Comparison of ENCODE assay signal across 25 cellular contexts in genomic region chr6:137775720-137776119, GRCh38.
DNase-seq lines count a peak whose midpoint lies in the region; ATAC-seq and TF ChIP-seq lines count a peak whose summit lies in the region.
"Had no signal": no experiment of that assay in that cellular context is flagged by ENCODE, and none has a peak within 500 bp of the region (broad histone marks: within the 10 kb centered on the region; RNA-seq: fewer than 3 reads in every experiment).

No MANE protein-coding gene starts in this region.

- no peaks in the 10 kb centered on the region for H3K79me2 ChIP-seq in PC-3 (ENCODE audit: low read length)

- H3K27ac Mint-ChIP-seq in activated CD8-positive, alpha-beta T cell treated with anti-CD3 and anti-CD28 coated beads, Interleukin-2, amount 10 ng/mL, durations not matched to agents 7 days and 5 days: no peak overlapping the region
- H3K27ac Mint-ChIP-seq in naive thymus-derived CD4-positive, alpha-beta T cell: no peak overlapping the region
- H3K27ac Mint-ChIP-seq: activated CD4-positive, alpha-beta T cell treated with anti-CD3 and anti-CD28 coated beads, Interleukin-2, amount 10 ng/mL, durations not matched to agents 24 days and 14 days; activated naive CD8-positive, alpha-beta T cell; natural killer cell treated with Interleukin-12 subunit alpha and Interleukin-12 subunit beta and Interleukin-15 and Interleukin-18, amount 100 ng/mL, for 72 hours had no signal

- no peak overlapping the region for H3K9ac ChIP-seq in mesenchymal stem cell (ENCODE audit: low read length)
- no peak overlapping the region for H3K9ac ChIP-seq in PC-3 (ENCODE audit: low read length)

- no peaks in the 10 kb centered on the region for H3K9me3 ChIP-seq in SJSA1 (replicated peaks)
- H3K9me3 ChIP-seq in mesenchymal stem cell (ENCODE audit: control insufficient read depth, low read length): no peaks in the 10 kb centered on the region
- no peaks in the 10 kb centered on the region for H3K9me3 ChIP-seq in PC-3 (ENCODE audit: low read length)
- H3K9me3 ChIP-seq in naive thymus-derived CD4-positive, alpha-beta T cell (ENCODE audit: control insufficient read depth in 2 of 3, low read length in 3 of 3): no peaks in the 10 kb centered on the region
- H3K9me3 ChIP-seq: BE2C, colonic mucosa, pancreas had no signal

- no peak overlapping the region for H2BK5ac ChIP-seq in mesenchymal stem cell (ENCODE audit: low read depth, low read length, poor library complexity, severe bottlenecking)

- no peaks in the 10 kb centered on the region for H3K9me2 ChIP-seq in PC-3 (replicated peaks; ENCODE audit: low read length)

- ATAC-seq in activated CD8-positive, alpha-beta T cell treated with anti-CD3 and anti-CD28 coated beads, Interleukin-2, amount 10 ng/mL, durations not matched to agents 7 days and 5 days: no peak
- no peak for ATAC-seq in PC-3
- ATAC-seq in naive thymus-derived CD4-positive, alpha-beta T cell: no peak
- ATAC-seq: natural killer cell treated with Interleukin-12 subunit alpha and Interleukin-12 subunit beta and Interleukin-15 and Interleukin-18, amount 100 ng/mL, for 72 hours; Panc1; pancreas; sciatic nerve had no signal

- H3K79me1 ChIP-seq in mesenchymal stem cell (replicated peaks; ENCODE audit: low read length, poor library complexity, severe bottlenecking): no peaks in the 10 kb centered on the region

- H2AFZ ChIP-seq in mesenchymal stem cell (ENCODE audit: low read depth, low read length): no peak overlapping the region
- no peak overlapping the region for H2AFZ ChIP-seq in PC-3 (ENCODE audit: low read length)

- no peak overlapping the region for H4K91ac ChIP-seq in mesenchymal stem cell (ENCODE audit: low read length)

- no peak overlapping the region for H3K14ac ChIP-seq in mesenchymal stem cell (ENCODE audit: low read length in 2 of 2)

- no peaks in the 10 kb centered on the region for H3K9me3 Mint-ChIP-seq in activated CD8-positive, alpha-beta T cell treated with anti-CD3 and anti-CD28 coated beads, Interleukin-2, amount 10 ng/mL, durations not matched to agents 7 days and 5 days (ENCODE audit: insufficient read depth)
- peaks cover 0 to 4% (median 0%) of the 10 kb centered on the region in 11 donors for H3K9me3 Mint-ChIP-seq in naive thymus-derived CD4-positive, alpha-beta T cell
- H3K9me3 Mint-ChIP-seq: natural killer cell treated with Interleukin-12 subunit alpha and Interleukin-12 subunit beta and Interleukin-15 and Interleukin-18, amount 100 ng/mL, for 72 hours had no signal

- H3K4me2 ChIP-seq in mesenchymal stem cell (ENCODE audit: low read length, poor library complexity, severe bottlenecking) (no peak overlapping the region), PC-3 (ENCODE audit: low read length) (no peak overlapping the region)

- no peak overlapping the region for H3K4me3 Mint-ChIP-seq in activated CD8-positive, alpha-beta T cell treated with anti-CD3 and anti-CD28 coated beads, Interleukin-2, amount 10 ng/mL, durations not matched to agents 7 days and 5 days
- H3K4me3 Mint-ChIP-seq in naive thymus-derived CD4-positive, alpha-beta T cell: no peak overlapping the region
- H3K4me3 Mint-ChIP-seq: activated CD4-positive, alpha-beta T cell treated with anti-CD3 and anti-CD28 coated beads, Interleukin-2, amount 10 ng/mL, durations not matched to agents 24 days and 14 days; activated naive CD8-positive, alpha-beta T cell; natural killer cell treated with Interleukin-12 subunit alpha and Interleukin-12 subunit beta and Interleukin-15 and Interleukin-18, amount 100 ng/mL, for 72 hours had no signal

- intact Hi-C loops in PC-3 (cut with micrococcal nuclease): no loop called here
- intact Hi-C loops in naive thymus-derived CD4-positive, alpha-beta T cell (cut with micrococcal nuclease): no loop called here

- H2BK120ac ChIP-seq in mesenchymal stem cell (ENCODE audit: low read depth, low read length): no peak overlapping the region

- TF ChIP-seq CTCF in fibroblast of the aortic adventitia (IDR thresholded peaks at IDR 0.05; ENCODE audit: insufficient read depth, low read length): no peak
- no peak for TF ChIP-seq CTCF in PC-3 (conservative IDR thresholded peaks at IDR 0.05; ENCODE audit: low read depth, low read length)

- H4K8ac ChIP-seq in mesenchymal stem cell (ENCODE audit: low read length): peak overlapping the region; percentile 7

- H3K27me3 ChIP-seq in SJSA1 (replicated peaks) (no peaks in the 10 kb centered on the region), mesenchymal stem cell (ENCODE audit: control insufficient read depth in 1 of 2, insufficient read depth in 1 of 2, low read length in 2 of 2) (no peaks in the 10 kb centered on the region), PC-3 (ENCODE audit: low read length) (no peaks in the 10 kb centered on the region)
- no peaks in the 10 kb centered on the region for H3K27me3 ChIP-seq in naive thymus-derived CD4-positive, alpha-beta T cell (ENCODE audit: control insufficient read depth in 2 of 2, insufficient read depth in 2 of 2, low read length in 2 of 2)
- H3K27me3 ChIP-seq: BE2C, colonic mucosa, pancreas had no signal

- H3K4me3 ChIP-seq in SJSA1: no peak overlapping the region
- H3K4me3 ChIP-seq in fibroblast of the aortic adventitia (ENCODE audit: low read depth, low read length): no peak overlapping the region
- H3K4me3 ChIP-seq in mesenchymal stem cell (ENCODE audit: insufficient read depth in 1 of 2, low read depth in 1 of 2, low read length in 2 of 2): no peak overlapping the region
- H3K4me3 ChIP-seq in PC-3 (ENCODE audit: low read length): no peak overlapping the region
- H3K4me3 ChIP-seq in naive thymus-derived CD4-positive, alpha-beta T cell (ENCODE audit: low read length): no peak overlapping the region
- H3K4me3 ChIP-seq: colonic mucosa, pancreas had no signal

- H2BK15ac ChIP-seq in mesenchymal stem cell (ENCODE audit: low read depth, poor library complexity, severe bottlenecking): no peak overlapping the region

- peak overlapping the region in 1 of 2 experiments; percentile 28 for H2BK12ac ChIP-seq in mesenchymal stem cell (ENCODE audit: low read length in 2 of 2)

- POLR2A ChIA-PET in activated CD8-positive, alpha-beta T cell treated with anti-CD3 and anti-CD28 coated beads, Interleukin-2, amount 10 ng/mL, durations not matched to agents 7 days and 5 days (lab: Charles Lee): no interaction called here
- POLR2A ChIA-PET in PC-3 (lab: Charles Lee; ENCODE audit: unreplicated experiment): no interaction called here
- POLR2A ChIA-PET in naive thymus-derived CD4-positive, alpha-beta T cell (lab: Charles Lee): no interaction called here

- peaks cover 2% of the 10 kb centered on the region for H3K27me3 Mint-ChIP-seq in activated CD8-positive, alpha-beta T cell treated with anti-CD3 and anti-CD28 coated beads, Interleukin-2, amount 10 ng/mL, durations not matched to agents 7 days and 5 days (ENCODE audit: low read depth)
- H3K27me3 Mint-ChIP-seq in naive thymus-derived CD4-positive, alpha-beta T cell: peaks cover 0 to 3% (median 0%) of the 10 kb centered on the region in 5 donors
- H3K27me3 Mint-ChIP-seq: activated CD4-positive, alpha-beta T cell treated with anti-CD3 and anti-CD28 coated beads, Interleukin-2, amount 10 ng/mL, durations not matched to agents 24 days and 14 days; activated naive CD8-positive, alpha-beta T cell had no signal

- no peak overlapping the region for H3K4ac ChIP-seq in mesenchymal stem cell (ENCODE audit: low read depth in 1 of 2, low read length in 2 of 2)

- H3K18ac ChIP-seq in mesenchymal stem cell (ENCODE audit: low read depth in 1 of 2, low read length in 2 of 2): peak overlapping the region; percentile 14 to 50

- H3K4me1 ChIP-seq in SJSA1 (replicated peaks): peaks cover 20% of the 10 kb centered on the region
- no peaks in the 10 kb centered on the region for H3K4me1 ChIP-seq in mesenchymal stem cell (ENCODE audit: control insufficient read depth, insufficient read depth, low read depth, low read length)
- peaks cover 15% of the 10 kb centered on the region for H3K4me1 ChIP-seq in PC-3 (ENCODE audit: insufficient read depth, low read length)
- no peaks in the 10 kb centered on the region for H3K4me1 ChIP-seq in naive thymus-derived CD4-positive, alpha-beta T cell (ENCODE audit: control insufficient read depth in 2 of 2, insufficient read depth in 2 of 2, low read length in 2 of 2)
- H3K4me1 ChIP-seq: BE2C, colonic mucosa, pancreas had no signal

- H2AK5ac ChIP-seq in mesenchymal stem cell (ENCODE audit: low read length, severe bottlenecking): no peak overlapping the region

- no peaks in the 10 kb centered on the region for H3K4me1 Mint-ChIP-seq in activated CD8-positive, alpha-beta T cell treated with anti-CD3 and anti-CD28 coated beads, Interleukin-2, amount 10 ng/mL, durations not matched to agents 7 days and 5 days (ENCODE audit: low read depth)
- no peaks in the 10 kb centered on the region for H3K4me1 Mint-ChIP-seq in naive thymus-derived CD4-positive, alpha-beta T cell
- H3K4me1 Mint-ChIP-seq: activated CD4-positive, alpha-beta T cell treated with anti-CD3 and anti-CD28 coated beads, Interleukin-2, amount 10 ng/mL, durations not matched to agents 24 days and 14 days had no signal

- BruUV-seq in PC-3 (replicated peaks; lab: Mats Ljungman, UMichigan): no TSS peak

- no peaks in the 10 kb centered on the region for H3K36me3 ChIP-seq in SJSA1
- no peaks in the 10 kb centered on the region for H3K36me3 ChIP-seq in mesenchymal stem cell (ENCODE audit: control insufficient read depth in 1 of 2, insufficient read depth in 2 of 2, low read depth in 1 of 2, low read length in 2 of 2)
- H3K36me3 ChIP-seq in PC-3 (ENCODE audit: low read depth, low read length): no peaks in the 10 kb centered on the region
- no peaks in the 10 kb centered on the region for H3K36me3 ChIP-seq in naive thymus-derived CD4-positive, alpha-beta T cell (ENCODE audit: control insufficient read depth in 2 of 3, insufficient read depth in 3 of 3, low read length in 3 of 3)
- H3K36me3 ChIP-seq: BE2C, colonic mucosa, pancreas had no signal

- CTCF ChIA-PET in activated CD8-positive, alpha-beta T cell treated with anti-CD3 and anti-CD28 coated beads, Interleukin-2, amount 10 ng/mL, durations not matched to agents 7 days and 5 days (lab: Charles Lee): interaction anchor here (1.5 kb wide), 1 partner anchor 19 kb away, joined by 4 read pairs; no protein-coding TSS in a partner anchor
- CTCF ChIA-PET in PC-3 (lab: Charles Lee): no interaction called here
- CTCF ChIA-PET in naive thymus-derived CD4-positive, alpha-beta T cell (lab: Charles Lee): no interaction called here

- H3K23ac ChIP-seq in mesenchymal stem cell (ENCODE audit: low read length in 2 of 2): no peak overlapping the region

- WGBS in mesenchymal stem cell: over 99% methylated on average over 5 of the region's 5 CpGs

- H3K36me3 Mint-ChIP-seq in activated CD8-positive, alpha-beta T cell treated with anti-CD3 and anti-CD28 coated beads, Interleukin-2, amount 10 ng/mL, durations not matched to agents 7 days and 5 days (ENCODE audit: low read depth): peaks cover 2% of the 10 kb centered on the region
- H3K36me3 Mint-ChIP-seq in naive thymus-derived CD4-positive, alpha-beta T cell: peaks cover 0 to 10% (median 0%) of the 10 kb centered on the region in 5 donors
- H3K36me3 Mint-ChIP-seq: natural killer cell treated with Interleukin-12 subunit alpha and Interleukin-12 subunit beta and Interleukin-15 and Interleukin-18, amount 100 ng/mL, for 72 hours had no signal

- DNase-seq in NCI-H1092 treated with DMSO at 0.1 percent for 48 hours (lab: John Stamatoyannopoulos, UW) (peak; percentile 0), NCI-H1092 (lab: John Stamatoyannopoulos, UW) (no peak), SJSA1 (ENCODE audit: low read depth in 1 of 2, low spot score in 2 of 2) (peak; percentile 49 to 69), fibroblast of the aortic adventitia (ENCODE audit: low read depth) (peak; percentile 83), mesenchymal stem cell (no peak), PC-3 (no peak)
- DNase-seq in activated CD8-positive, alpha-beta T cell treated with anti-CD3 and anti-CD28 coated beads, Interleukin-2, amount 10 ng/mL, durations not matched to agents 7 days and 5 days: no peak
- no peak for DNase-seq in naive thymus-derived CD4-positive, alpha-beta T cell
- DNase-seq: activated CD4-positive, alpha-beta T cell treated with anti-CD3 and anti-CD28 coated beads, Interleukin-2, amount 10 ng/mL, durations not matched to agents 24 days and 14 days; BE2C; colonic mucosa; DMS79 treated with DMSO at 0.1 percent for 48 hours; hypothalamus; KG1; NCI-H2081; NCI-H446 treated with DMSO at 0.1 percent for 48 hours; NK-92 treated with Interleukin-12 subunit alpha and Interleukin-12 subunit beta, amount 100 ng/mL, for 24 hours; pancreas; stimulated activated CD4-positive, alpha-beta T cell treated with anti-CD3 and anti-CD28 coated beads, Interleukin-15, amount 100 ng/mL, for 24 hours; stimulated activated CD8-positive, alpha-beta memory T cell treated with anti-CD3 and anti-CD28 coated beads, Interleukin-4, amount 100 ng/mL, for 48 hours; T-helper 2 cell had no signal

- H3K27ac ChIP-seq in SJSA1 (peak overlapping the region; percentile 13), mesenchymal stem cell (ENCODE audit: low read length, poor library complexity, severe bottlenecking) (no peak overlapping the region), PC-3 (ENCODE audit: low read length) (no peak overlapping the region)
- H3K27ac ChIP-seq in naive thymus-derived CD4-positive, alpha-beta T cell (ENCODE audit: low read depth, low read length): no peak overlapping the region
- H3K27ac ChIP-seq: colonic mucosa, pancreas had no signal

- H4K20me1 ChIP-seq in PC-3 (ENCODE audit: low read length): no peaks in the 10 kb centered on the region

- no peaks in the 10 kb centered on the region for H3F3A ChIP-seq in PC-3 (ENCODE audit: low read length, unreplicated experiment)

Comparison
In these comparisons a context has a peak if more than half of its experiments do, and no peak if none do; other contexts are left out.
1. DNase-seq: peak in NCI-H1092 treated with DMSO at 0.1 percent for 48 hours (single experiment), SJSA1 (2 of 2) and fibroblast of the aortic adventitia (single experiment); none in NCI-H1092 (single experiment), mesenchymal stem cell (single experiment), activated CD8-positive, alpha-beta T cell treated with anti-CD3 and anti-CD28 coated beads, Interleukin-2, amount 10 ng/mL, durations not matched to agents 7 days and 5 days (single experiment), PC-3 (single experiment) and naive thymus-derived CD4-positive, alpha-beta T cell (0 of 9).